ENCODE assay signal across 2 cellular contexts in the genomic region with DNA sequence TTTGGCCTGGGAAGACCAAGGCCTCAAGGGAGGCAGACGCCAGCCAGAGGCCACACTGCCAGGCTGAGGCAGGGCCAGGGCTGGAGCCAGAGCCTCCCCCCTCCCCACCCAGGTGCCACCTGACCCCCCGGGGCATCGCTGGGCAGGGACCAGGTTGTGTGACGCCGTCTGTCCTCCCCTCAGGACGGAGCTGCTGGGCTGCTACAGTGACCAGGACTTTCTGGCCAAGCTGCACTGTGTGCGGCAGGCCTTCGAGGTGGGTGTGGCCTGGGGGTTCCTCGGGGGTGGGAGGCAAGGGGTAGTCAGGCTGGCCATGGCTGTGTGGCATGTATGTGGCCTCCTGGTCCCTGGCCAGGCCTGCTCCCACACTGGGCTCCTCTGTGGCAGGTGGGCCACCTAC.
TF ChIP-seq lines count a peak whose summit lies in the region.

No MANE protein-coding gene starts in this region.

TF ChIP-seq in HEK293, 187 proteins besides CTCF, POLR2A, EP300 and RAD21:
- TF ChIP-seq ZNF174 (tag by site-specific recombination; IDR thresholded peaks at IDR 0.05) (no peak), KLF9 (tag by site-specific recombination; IDR thresholded peaks at IDR 0.05; ENCODE audit: low read depth) (0 out of 2 replicates have a peak, but pooled peaks have one; percentile 23), ZNF558 (tag by site-specific recombination; IDR thresholded peaks at IDR 0.05) (no peak)
- TF ChIP-seq, protein P1, sequence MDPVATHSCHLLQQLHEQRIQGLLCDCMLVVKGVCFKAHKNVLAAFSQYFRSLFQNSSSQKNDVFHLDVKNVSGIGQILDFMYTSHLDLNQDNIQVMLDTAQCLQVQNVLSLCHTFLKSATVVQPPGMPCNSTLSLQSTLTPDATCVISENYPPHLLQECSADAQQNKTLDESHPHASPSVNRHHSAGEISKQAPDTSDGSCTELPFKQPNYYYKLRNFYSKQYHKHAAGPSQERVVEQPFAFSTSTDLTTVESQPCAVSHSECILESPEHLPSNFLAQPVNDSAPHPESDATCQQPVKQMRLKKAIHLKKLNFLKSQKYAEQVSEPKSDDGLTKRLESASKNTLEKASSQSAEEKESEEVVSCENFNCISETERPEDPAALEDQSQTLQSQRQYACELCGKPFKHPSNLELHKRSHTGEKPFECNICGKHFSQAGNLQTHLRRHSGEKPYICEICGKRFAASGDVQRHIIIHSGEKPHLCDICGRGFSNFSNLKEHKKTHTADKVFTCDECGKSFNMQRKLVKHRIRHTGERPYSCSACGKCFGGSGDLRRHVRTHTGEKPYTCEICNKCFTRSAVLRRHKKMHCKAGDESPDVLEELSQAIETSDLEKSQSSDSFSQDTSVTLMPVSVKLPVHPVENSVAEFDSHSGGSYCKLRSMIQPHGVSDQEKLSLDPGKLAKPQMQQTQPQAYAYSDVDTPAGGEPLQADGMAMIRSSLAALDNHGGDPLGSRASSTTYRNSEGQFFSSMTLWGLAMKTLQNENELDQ (tag by site-specific recombination; IDR thresholded peaks at IDR 0.05; ENCODE audit: low read depth) = no peak

TF ChIP-seq in K562, 482 proteins besides CTCF, POLR2A, EP300 and RAD21:
- TF ChIP-seq HIVEP1 (CRISPR knock-in tag; IDR thresholded peaks at IDR 0.05) (no peak), LCOR (CRISPR knock-in tag; IDR thresholded peaks at IDR 0.05) (no peak), TFAM (CRISPR knock-in tag; conservative IDR thresholded peaks at IDR 0.05) (no peak), ZFP1 (CRISPR knock-in tag; IDR thresholded peaks at IDR 0.05) (no peak), POLR2G (IDR thresholded peaks at IDR 0.05; ENCODE audit: low read depth, low read length) (peak; percentile 51), EP400 (IDR thresholded peaks at IDR 0.05) (no peak), PCBP2 (IDR thresholded peaks at IDR 0.05; ENCODE audit: low read depth, low read length, poor library complexity, severe bottlenecking) (no peak)
